Comparison of ENCODE assay signal across 20 cellular contexts in the genomic region with DNA sequence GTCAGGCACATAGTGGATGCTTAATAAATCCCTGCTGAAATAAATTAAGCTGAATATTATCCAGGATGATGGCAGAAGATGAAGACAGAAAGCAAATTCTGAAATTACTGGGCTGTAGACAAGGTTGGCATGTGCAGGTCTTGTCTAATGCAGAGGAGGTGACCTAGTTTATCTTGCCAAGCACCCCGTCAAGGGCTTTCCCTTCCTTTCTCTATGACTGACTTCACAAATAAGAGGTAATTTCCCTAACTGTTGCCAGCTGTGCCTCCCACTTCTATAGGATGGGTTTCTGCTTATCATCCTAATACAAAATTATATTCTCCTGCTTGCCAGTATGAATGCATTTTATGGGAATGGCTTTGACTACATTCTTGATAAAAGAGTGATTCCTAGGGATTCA. TPM values are rescaled to one million over a fixed set of nuclear protein-coding genes. Genes with fewer than 3 reads are reported as not detected.
DNase-seq lines count a peak whose midpoint lies in the region; ATAC-seq and TF ChIP-seq lines count a peak whose summit lies in the region.
"Had no signal": no experiment of that assay in that cellular context is flagged by ENCODE, and none has a peak within 500 bp of the region (broad histone marks: within the 10 kb centered on the region; RNA-seq: fewer than 3 reads in every experiment).

No MANE protein-coding gene starts in this region.

- H3K4me3 ChIP-seq in GM12865 (ENCODE audit: low read depth, low read length): no peak overlapping the region
- H3K4me3 ChIP-seq: GM23248, SJSA1 had no signal

- DNase-seq in DMS79 (lab: John Stamatoyannopoulos, UW) (peak; percentile 11), GM12865 (ENCODE audit: low read depth) (peak; percentile 29), NCI-H82 (lab: John Stamatoyannopoulos, UW) (peak; percentile 38), cerebellum (ENCODE audit: low spot score) (peak; percentile 21), NCI-H2227 treated with DMSO at 0.1 percent for 48 hours (lab: John Stamatoyannopoulos, UW) (no peak), hepatic stellate cell (ENCODE audit: low spot score) (no peak)
- DNase-seq: CD4-positive, CD25-positive, alpha-beta regulatory T cell; GF-D8; GM23248; H9; IMR-90; MV-4-11; NCI-H1436; NCI-H2029; OCI-M1; T-helper 1 cell had no signal

- ATAC-seq in HG03442 (IDR thresholded peaks at IDR 0.05; ENCODE audit: unreplicated experiment): no peak
- ATAC-seq: Right ventricle myocardium inferior had no signal

- TF ChIP-seq CTCF in GM12865 (IDR thresholded peaks at IDR 0.05; ENCODE audit: insufficient read depth, low read depth, low read length, missing control alignments): no peak

RNA-seq across cellular contexts. Expression of gene LHFPL3, which starts 38.0 kb away (rescaled TPM):
- total RNA-seq in cerebellum: 33.5 TPM
- total RNA-seq: CD4-positive, CD25-positive, alpha-beta regulatory T cell; GM23248; H9; IMR-90; NCI-H460; Right ventricle myocardium inferior; SJSA1 had no signal

Comparison
In these comparisons a context has a peak if more than half of its experiments do, and no peak if none do; other contexts are left out.
1. DNase-seq: peak in DMS79 (single experiment), GM12865 (single experiment), NCI-H82 (single experiment) and cerebellum (single experiment); none in NCI-H2227 treated with DMSO at 0.1 percent for 48 hours (single experiment) and hepatic stellate cell (single experiment).